ENCODE assay signal across 8 cellular contexts in genomic region chr20:53580376-53581111, GRCh38. TPM values are rescaled to one million over a fixed set of nuclear protein-coding genes. Genes with fewer than 3 reads are reported as not detected.
DNase-seq lines count a peak whose midpoint lies in the region; ATAC-seq, FAIRE-seq and TF ChIP-seq lines count a peak whose summit lies in the region.

No MANE protein-coding gene starts in this region.

- H3K27ac ChIP-seq in A549 (peak overlapping the region; percentile 75 to 87), HCT116 (ENCODE audit: low read depth, low read length) (peak overlapping the region; percentile 47; the same call in 1 of the 2 replicates), GM12878 (ENCODE audit: control insufficient read depth, insufficient read depth) (peak overlapping the region; percentile 69)

- SMC1A ChIA-PET in GM12878 (lab: Charles Lee; ENCODE audit: uncharacterized antibody, unreplicated experiment), result interaction anchor here (1.0 to 5.0 kb wide), 24 partner anchors 16 to 482 kb away, joined by 3 to 33 read pairs (median 5); no protein-coding TSS in a partner anchor

- TF ChIP-seq CTCF in A549 (IDR thresholded peaks at IDR 0.05), result no peak
- peak in 1 of 3 experiments; percentile 23; a peak in 1 of 6 replicates for TF ChIP-seq CTCF in HCT116 (IDR thresholded peaks at IDR 0.05 in 2 of 3, conservative IDR thresholded peaks at IDR 0.05 in 1 of 3; ENCODE audit: borderline replicate concordance in 1 of 3, insufficient read depth in 1 of 3, low read depth in 2 of 3, low read length in 2 of 3)
- TF ChIP-seq CTCF in GM12878 (IDR thresholded peaks at IDR 0.05 in 2 of 3, conservative IDR thresholded peaks at IDR 0.05 in 1 of 3; ENCODE audit: control insufficient read depth in 2 of 3, extremely low read depth in 1 of 3, insufficient read depth in 1 of 3, low read depth in 3 of 3, low read length in 3 of 3), result peak in 2 of 3 experiments; percentile 17 to 26; a peak in 2 of 6 replicates
- no peak for TF ChIP-seq CTCF in GM13977 (IDR thresholded peaks at IDR 0.05; ENCODE audit: extremely low read depth, insufficient read depth, missing control alignments)

- TF ChIP-seq POLR2A in A549 (IDR thresholded peaks at IDR 0.05; ENCODE audit: low read length), result no peak
- TF ChIP-seq POLR2A in HCT116 (IDR thresholded peaks at IDR 0.05; ENCODE audit: borderline replicate concordance, extremely low read depth, insufficient read depth, insufficient read length), result no peak
- no peak; the same call in 1 of the 2 replicates for TF ChIP-seq POLR2A in GM12878 (IDR thresholded peaks at IDR 0.05; ENCODE audit: low read depth, low read length)

- CTCF ChIA-PET in A549 (lab: Yijun Ruan, JAX), result interaction anchor here (0.7 to 8.9 kb wide), 17 partner anchors 10 to 481 kb away, joined by 3 to 120 read pairs (median 5); partner anchors contain the start of gene ZNF217
- CTCF ChIA-PET in HCT116 (lab: Charles Lee), result interaction anchor here (1.1 to 2.0 kb wide), 4 partner anchors 9 to 359 kb away, joined by 5 to 24 read pairs (median 7); no protein-coding TSS in a partner anchor
- CTCF ChIA-PET in GM12878 (lab: Yijun Ruan, JAX), result interaction anchor here (1.2 to 3.4 kb wide), 6 partner anchors 126 to 362 kb away, joined by 3 to 38 read pairs (median 8); no protein-coding TSS in a partner anchor

- in situ Hi-C loops in GM12878 (cut with MboI) (loop anchor here (10.0 kb wide), 1 partner anchor 264 kb away; no protein-coding TSS in a partner anchor), GM13977 (cut with MboI; ENCODE audit: low pct_unique_long_range_greater_than_20kb, low sequenced_read_pairs, unreplicated experiment) (no loop called here)

- H2AFZ ChIP-seq in HCT116 (ENCODE audit: low read depth, low read length, poor library complexity, severe bottlenecking) (no peak overlapping the region), GM12878 (ENCODE audit: control insufficient read depth, low read depth, low read length) (no peak overlapping the region)

- H3K4me1 ChIP-seq in A549 (peaks cover 80% of the 10 kb centered on the region), HCT116 (ENCODE audit: control insufficient read depth in 1 of 2, insufficient read depth in 2 of 2, low read length in 2 of 2) (peaks cover 17 to 25% of the 10 kb centered on the region in 2 experiments), GM12878 (ENCODE audit: control insufficient read depth, insufficient read depth, low read length) (peaks cover 7% of the 10 kb centered on the region), mucosa of stomach (ENCODE audit: control insufficient read depth, insufficient read depth, low read length) (peaks cover 57% of the 10 kb centered on the region)

- no peak for TF ChIP-seq EP300 in A549 (IDR thresholded peaks at IDR 0.05)
- no peak for TF ChIP-seq EP300 in GM12878 (IDR thresholded peaks at IDR 0.05; ENCODE audit: borderline replicate concordance in 1 of 2, control insufficient read depth in 1 of 2, low read depth in 2 of 2, low read length in 2 of 2)

- RAD21 ChIA-PET in HCT116 (lab: Charles Lee; ENCODE audit: low non-redundant PET in 1 of 2, low total read pairs in 2 of 2, uncharacterized antibody in 2 of 2, unreplicated experiment in 2 of 2), result no interaction called here
- RAD21 ChIA-PET in GM12878 (lab: Charles Lee; ENCODE audit: unreplicated experiment), result interaction anchor here (0.9 to 2.2 kb wide), 15 partner anchors 11 to 482 kb away, joined by 3 to 26 read pairs (median 4); no protein-coding TSS in a partner anchor

- intact Hi-C loops in HCT116 (cut with micrococcal nuclease), result no loop called here
- intact Hi-C loops in GM12878 (cut with micrococcal nuclease; ENCODE audit: unreplicated experiment), result loop anchor here (5.0 kb wide), 1 partner anchor 157 kb away; no protein-coding TSS in a partner anchor

- H4K20me1 ChIP-seq in HCT116 (ENCODE audit: insufficient read depth) (no peaks in the 10 kb centered on the region), GM12878 (ENCODE audit: control insufficient read depth, insufficient read depth) (peaks cover 9% of the 10 kb centered on the region; the same call in 1 of the 2 replicates)

- FAIRE-seq in A549 (lab: Jason Lieb, UNC) (no peak), GM12878 (lab: Jason Lieb, UNC) (no peak)

- H3K9me3 ChIP-seq in A549 (no peaks in the 10 kb centered on the region), HCT116 (ENCODE audit: control insufficient read depth in 1 of 2, insufficient read depth in 1 of 2, low read depth in 1 of 2, low read length in 2 of 2) (no peaks in the 10 kb centered on the region), GM12878 (replicated peaks; ENCODE audit: control insufficient read depth, insufficient read depth, low read length) (no peaks in the 10 kb centered on the region; the same call in 2 of the 3 replicates), mucosa of stomach (ENCODE audit: control insufficient read depth, low read length) (no peaks in the 10 kb centered on the region)

- BruUV-seq in HCT116 (replicated peaks; lab: Mats Ljungman, UMichigan), result no TSS peak
- no TSS peak for BruUV-seq in GM12878 (replicated peaks; lab: Mats Ljungman, UMichigan)

- H3K4me3 ChIP-seq in A549 (peak overlapping the region; percentile 21; the same call in 2 of the 3 replicates), HCT116 (replicated peaks in 1 of 2; ENCODE audit: low read depth in 1 of 2, low read length in 2 of 2) (no peak overlapping the region), GM12878 (peak overlapping the region; percentile 79), mucosa of stomach (ENCODE audit: low read length) (no peak overlapping the region)

- H3K9ac ChIP-seq in HCT116 (ENCODE audit: low read length) (no peak overlapping the region), GM12878 (ENCODE audit: control insufficient read depth, insufficient read depth, low read length) (peak overlapping the region; percentile 75), mucosa of stomach (ENCODE audit: low read length) (peak overlapping the region; percentile 40)

- no peaks in the 10 kb centered on the region for H3K27me3 ChIP-seq in HCT116 (ENCODE audit: insufficient read depth, low read length)
- H3K27me3 ChIP-seq in GM12878 (replicated peaks in 1 of 2; ENCODE audit: control insufficient read depth in 2 of 2, insufficient read depth in 2 of 2, low read length in 1 of 2), result no peaks in the 10 kb centered on the region
- H3K27me3 ChIP-seq in mucosa of stomach (ENCODE audit: control insufficient read depth, insufficient read depth, low read length), result no peaks in the 10 kb centered on the region

- WGBS in A549 (ENCODE audit: missing lambda C conversion rate), result 71% methylated on average over 7 of the region's 7 CpGs
- 1% methylated on average over 7 of the region's 7 CpGs for WGBS in GM12878 (ENCODE audit: insufficient coverage, insufficient replicate concordance, low lambda C conversion rate, missing lambda C conversion rate)

- peak overlapping the region; percentile 85 for H3K4me2 ChIP-seq in A549
- H3K4me2 ChIP-seq in HCT116 (ENCODE audit: low read length), result no peak overlapping the region
- peak overlapping the region; percentile 85 for H3K4me2 ChIP-seq in GM12878 (ENCODE audit: control insufficient read depth, insufficient read depth)

- H3K79me2 ChIP-seq in HCT116 (ENCODE audit: insufficient read depth, low read length) (peaks cover 98% of the 10 kb centered on the region), GM12878 (ENCODE audit: control insufficient read depth, insufficient read depth, low read length) (peaks cover 99% of the 10 kb centered on the region)

- POLR2A ChIA-PET in A549 (lab: Yijun Ruan, JAX), result interaction anchor here (1.4 to 2.0 kb wide), 5 partner anchors 13 to 359 kb away, joined by 3 to 11 read pairs (median 7); partner anchors contain the start of gene ZNF217
- POLR2A ChIA-PET in HCT116 (lab: Charles Lee), result no interaction called here
- POLR2A ChIA-PET in GM12878 (lab: Charles Lee), result interaction anchor here (0.6 to 1.5 kb wide), 5 partner anchors 10 to 334 kb away, joined by 3 to 6 read pairs (median 4); partner anchors contain the start of gene ZNF217

- ATAC-seq in A549, result peak in 1 of 2 experiments; percentile 21; a peak in 3 of 6 replicates
- ATAC-seq in HCT116, result no peak
- no peak for ATAC-seq in GM12878
- no peak for ATAC-seq in HG03439 (IDR thresholded peaks at IDR 0.05; ENCODE audit: unreplicated experiment)
- no peak for ATAC-seq in HG02884 (IDR thresholded peaks at IDR 0.05; ENCODE audit: unreplicated experiment)

- H3K36me3 ChIP-seq in HCT116 (ENCODE audit: control insufficient read depth in 1 of 2, insufficient read depth in 2 of 2, low read length in 2 of 2) (peaks cover 39 to 49% of the 10 kb centered on the region in 2 experiments), GM12878 (ENCODE audit: control insufficient read depth in 2 of 2, insufficient read depth in 2 of 2, low read length in 1 of 2) (peaks cover 28 to 40% of the 10 kb centered on the region in 2 experiments), mucosa of stomach (ENCODE audit: control insufficient read depth, insufficient read depth, low read length) (peaks cover 21% of the 10 kb centered on the region)

- DNase-seq in A549 (ENCODE audit: low read depth in 1 of 2, low spot score in 1 of 2) (no peak), HCT116 (ENCODE audit: low read depth, low spot score) (no peak), GM12878 (ENCODE audit: low read depth, low spot score) (no peak), GM13977 (ENCODE audit: low spot score) (no peak), activated gamma-delta T cell treated with Interleukin-2 at 50 U/mL for 16 hours (no peak)

- no peaks in the 10 kb centered on the region for H3K9me2 ChIP-seq in HCT116 (ENCODE audit: insufficient read depth)

- TF ChIP-seq RAD21 in A549 (conservative IDR thresholded peaks at IDR 0.05 in 1 of 2, IDR thresholded peaks at IDR 0.05 in 1 of 2) (no peak), HCT116 (IDR thresholded peaks at IDR 0.05; ENCODE audit: low read depth) (no peak), GM12878 (IDR thresholded peaks at IDR 0.05; ENCODE audit: insufficient read depth, low read depth, low read length) (no peak)

RNA-seq across cellular contexts. Expression of gene ZNF217, which starts 13.1 kb away (rescaled TPM):
- polyA plus RNA-seq in A549 (2011; rRNA removed), result 22.2 and 29.5 TPM in 2 replicates
- 6.8 and 8.8 TPM in 2 replicates for polyA plus RNA-seq in A549 (2012; cell fraction: cytosol; rRNA removed)
- 8.9 and 11.6 TPM in 2 replicates for polyA plus RNA-seq in A549 (2012; cell fraction: nucleus; rRNA removed)
- polyA plus RNA-seq in A549 (2017; fragmentation: RNase III; extraction: RNeasy Plus Mini Kit Qiagen cat#74134 plus additional on column Dnase treatment), result 28.1 to 30.5 TPM (median 29.9 TPM) in 3 replicates
- polyA minus RNA-seq in A549 (2011; rRNA and poly(A)+ RNA removed), result 48.5 and 50.5 TPM in 2 replicates
- 33.8 TPM for total RNA-seq in HCT116 (2021; ENCODE audit: unreplicated experiment)
- polyA plus RNA-seq in HCT116 (2012), result 14.3 and 15.7 TPM in 2 replicates
- total RNA-seq in GM12878 (2013; cell fraction: nucleolus; rRNA removed), result 213 and 215 TPM in 2 replicates
- 40.8 and 45.6 TPM in 2 replicates for total RNA-seq in GM12878 (2014; rRNA removed)
- 40.2 and 40.5 TPM in 2 replicates for total RNA-seq in GM12878 (2014; rRNA removed; fragmentation: Illumina TruSeq; extraction: Trizol)
- 76.6 and 81.3 TPM in 2 replicates for total RNA-seq in GM12878 (2021)
- polyA plus RNA-seq in GM12878 (2011; ENCODE audit: low read depth), result 20.6 TPM
- polyA plus RNA-seq in GM12878 (2011; rRNA removed), result 48.1 and 54.3 TPM in 2 replicates
- 37.7 and 55.2 TPM in 2 replicates for polyA plus RNA-seq in GM12878 (2011; cell fraction: cytosol; rRNA removed)
- 47.8 and 55.7 TPM in 2 replicates for polyA plus RNA-seq in GM12878 (2011; cell fraction: nucleus; rRNA removed)
- polyA plus RNA-seq in GM12878 (2012), result 25.9 and 54.1 TPM in 2 replicates
- 54.8 and 62.7 TPM in 2 replicates for polyA plus RNA-seq in GM12878 (2014; fragmentation: Illumina TruSeq; extraction: Trizol)
- polyA plus RNA-seq in GM12878 (2014; fragmentation: Nextera tagmentation; extraction: Ambion mirVana), result 10 to 100 TPM in 1 of 2 experiments, 1 to 10 TPM in 1; 8.5 to 12.4 TPM
- polyA plus RNA-seq in GM12878 (2014; rRNA removed), result 40.4 and 43.2 TPM in 2 replicates
- polyA plus RNA-seq in GM12878 (2016; fragmentation: Nextera tagmentation; extraction: Ambion mirVana), result 10 to 100 TPM; 14.0 to 16.9 TPM
- 87.0 and 96.8 TPM in 2 replicates for polyA minus RNA-seq in GM12878 (2011; rRNA and poly(A)+ RNA removed)
- 42.6 and 44.9 TPM in 2 replicates for polyA minus RNA-seq in GM12878 (2011; cell fraction: cytosol; rRNA and poly(A)+ RNA removed)
- 40.7 and 55.8 TPM in 2 replicates for polyA minus RNA-seq in GM12878 (2011; cell fraction: nucleus; rRNA and poly(A)+ RNA removed)

Comparison
In these comparisons a context has a peak if more than half of its experiments do, and no peak if none do; other contexts are left out.
1. H3K4me3 ChIP-seq: peak in A549 (single experiment) and GM12878 (single experiment); none in HCT116 (0 of 2) and mucosa of stomach (single experiment).
2. CTCF ChIP-seq: peak in GM12878 (2 of 3); none in A549 (single experiment) and GM13977 (single experiment).
3. Of the 24 proteins assayed by ChIP-seq in both GM12878 and A549: peak only in GM12878: CTCF; only in A549: none; in both: none; in neither: 23.
4. Peak in every context shown above with its lines, with median percentiles within 50 percentile points of each other: H3K27ac ChIP-seq.